Comparison of ENCODE assay signal across 30 cellular contexts in the genomic region with DNA sequence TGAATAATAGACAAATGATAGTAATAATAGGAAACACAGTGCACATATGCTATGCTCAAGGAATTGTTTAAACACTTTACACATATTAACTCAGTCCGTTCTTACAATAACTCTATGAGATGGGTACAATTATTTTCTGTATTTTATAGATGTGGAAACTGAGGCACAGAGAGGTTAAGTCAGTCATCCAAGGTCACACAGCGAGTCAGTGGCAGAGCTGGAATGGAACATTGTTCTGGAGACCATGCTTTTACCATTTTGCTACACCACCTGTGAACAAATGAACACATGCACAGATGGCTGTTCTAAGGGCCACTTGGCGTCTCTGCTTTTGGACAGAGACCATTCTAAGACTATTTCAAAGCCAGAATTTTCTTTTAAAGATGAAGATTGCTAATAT.
"Had no signal": no experiment of that assay in that cellular context is flagged by ENCODE, and none has a peak within 500 bp of the region (broad histone marks: within the 10 kb centered on the region; RNA-seq: fewer than 3 reads in every experiment).

No MANE protein-coding gene starts in this region.

- H3K79me2 ChIP-seq: parathyroid adenoma had no signal

- H3K4me2 ChIP-seq: smooth muscle cell had no signal

- H3K36me3 ChIP-seq: neutrophil, ovary, spleen, suprapubic skin, tibial artery, transverse colon, upper lobe of right lung, uterus had no signal

- H3K27ac ChIP-seq: neutrophil, ovary, parathyroid adenoma, psoas muscle, skin epidermis, spleen, suprapubic skin, testis, tibial artery, transverse colon, upper lobe of right lung, uterus had no signal

- DNase-seq: naive thymus-derived CD8-positive, alpha-beta T cell; nephron progenitor cell; occipital lobe; ovary; posterior cingulate gyrus; psoas muscle; right cardiac atrium; spleen; stimulated activated CD4-positive, alpha-beta T cell treated with anti-CD3 and anti-CD28 coated beads, Interleukin-12 subunit alpha, Interleukin-12 subunit beta, amount 100 ng/mL, for 4 hours; stimulated activated CD4-positive, alpha-beta T cell treated with anti-CD3 and anti-CD28 coated beads, Interleukin-1b, Interleukin-23, amount 100 ng/mL, for 48 hours; stimulated activated CD4-positive, alpha-beta T cell treated with anti-CD3 and anti-CD28 coated beads, Interleukin-4, amount 100 ng/mL, for 1 hour; stimulated activated CD4-positive, alpha-beta T cell treated with anti-CD3 and anti-CD28 coated beads, Interleukin-4, amount 100 ng/mL, for 4 hours; stimulated activated CD8-positive, alpha-beta memory T cell treated with anti-CD3 and anti-CD28 coated beads, Interleukin-4, amount 100 ng/mL, for 48 hours; stimulated activated naive CD4-positive, alpha-beta T cell; stimulated activated naive CD8-positive, alpha-beta T cell treated with anti-CD3 and anti-CD28 coated beads, Interleukin-15, amount 100 ng/mL, for 72 hours; stimulated activated naive CD8-positive, alpha-beta T cell treated with anti-CD3 and anti-CD28 coated beads, Interleukin-15, Interleukin-2, amounts not matched to agents 100 U/mL and 50 U/mL, for 24 hours; substantia nigra; testis; tibial artery; transverse colon; upper lobe of right lung; uterus had no signal

- H2AFZ ChIP-seq: parathyroid adenoma had no signal

- H3K9me3 ChIP-seq: neutrophil, ovary, psoas muscle, suprapubic skin, testis, tibial artery, transverse colon, upper lobe of right lung, uterus had no signal

- H3K9ac ChIP-seq: parathyroid adenoma had no signal

- H3K4me1 ChIP-seq: parathyroid adenoma, psoas muscle, suprapubic skin, testis, tibial artery, transverse colon, upper lobe of right lung, uterus had no signal

- ATAC-seq: naive thymus-derived CD8-positive, alpha-beta T cell; natural killer cell treated with Interleukin-12 subunit alpha and Interleukin-12 subunit beta and Interleukin-15 and Interleukin-18, amount 100 ng/mL, for 72 hours; psoas muscle; right cardiac atrium; sciatic nerve; stimulated activated memory B cell treated with anti-CD40 and anti-IgM and Interleukin-4, amounts not matched to agents 10 μg/mL and 1 μg/mL and 100 μg/mL, for 72 hours; stimulated activated naive CD8-positive, alpha-beta T cell treated with anti-CD3 and anti-CD28 coated beads, Interleukin-15, amount 100 ng/mL, for 72 hours; stimulated activated naive CD8-positive, alpha-beta T cell treated with anti-CD3 and anti-CD28 coated beads, Interleukin-15, Interleukin-2, amounts not matched to agents 100 U/mL and 50 U/mL, for 24 hours; upper lobe of right lung had no signal

- H3K27me3 ChIP-seq: neutrophil, ovary, spleen, suprapubic skin, testis, tibial artery, transverse colon, upper lobe of right lung, uterus had no signal

- H3K4me3 ChIP-seq: ovary, psoas muscle, skin epidermis, smooth muscle cell, spleen, suprapubic skin, testis, tibial artery, transverse colon, upper lobe of right lung, uterus had no signal
